ENCODE assay signal across 7 cellular contexts in the genomic region with DNA sequence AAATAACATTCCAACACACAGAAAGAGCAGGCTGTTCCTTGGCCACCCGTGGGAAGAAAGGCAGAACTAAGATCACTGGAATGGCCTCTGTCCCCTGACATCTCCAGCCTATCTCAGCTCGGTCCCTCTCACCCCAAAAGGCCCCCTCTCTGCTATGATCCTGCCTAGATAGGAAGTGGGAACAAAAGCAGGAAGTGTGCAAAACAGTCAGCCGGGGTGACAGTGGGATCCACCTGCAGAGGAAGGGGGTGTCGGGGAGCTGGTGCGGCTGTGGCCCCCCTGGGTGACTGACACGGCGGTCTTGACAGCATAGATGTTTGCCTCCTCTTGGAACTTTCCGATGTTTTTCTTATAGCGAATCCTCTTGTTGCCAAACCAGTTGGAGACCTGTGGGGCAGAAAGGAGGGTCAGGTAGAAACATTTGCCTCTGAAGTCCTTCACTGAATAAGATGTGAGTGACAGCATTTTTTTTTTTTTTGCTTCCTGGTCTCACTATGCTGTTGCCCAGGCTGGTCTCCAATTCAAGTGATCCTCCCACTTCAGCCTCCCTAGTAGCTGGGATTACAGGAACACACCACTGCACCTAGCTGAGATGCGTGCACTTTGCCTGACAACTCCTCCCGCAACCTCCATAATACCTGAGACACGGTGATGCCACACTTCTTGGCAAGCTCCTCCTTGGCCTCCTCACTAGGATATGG. TPM values are rescaled to one million over a fixed set of nuclear protein-coding genes. Genes with fewer than 3 reads are reported as not detected.
DNase-seq lines count a peak whose midpoint lies in the region; ATAC-seq, FAIRE-seq and TF ChIP-seq lines count a peak whose summit lies in the region.
"Had no signal": no experiment of that assay in that cellular context is flagged by ENCODE, and none has a peak within 500 bp of the region (broad histone marks: within the 10 kb centered on the region; RNA-seq: fewer than 3 reads in every experiment).

No MANE protein-coding gene starts in this region.

- no peak for TF ChIP-seq POLR2A in prostate gland (IDR thresholded peaks at IDR 0.05)

- H3K36me3 ChIP-seq in astrocyte (ENCODE audit: insufficient read depth, low read length), result peaks cover 18% of the 10 kb centered on the region
- H3K36me3 ChIP-seq in prostate gland, result peaks cover 0 to 5% of the 10 kb centered on the region in 2 donors

- H3K36me3 Mint-ChIP-seq in IgD-negative memory B cell (peaks cover 3% of the 10 kb centered on the region), astrocyte (ENCODE audit: low read depth, unreplicated experiment) (peaks cover 20% of the 10 kb centered on the region)

- H3K9me3 Mint-ChIP-seq in IgD-negative memory B cell (no peaks in the 10 kb centered on the region), astrocyte (ENCODE audit: unreplicated experiment) (no peaks in the 10 kb centered on the region)

- H3K27me3 Mint-ChIP-seq in IgD-negative memory B cell (no peaks in the 10 kb centered on the region), astrocyte (ENCODE audit: low read depth, unreplicated experiment) (no peaks in the 10 kb centered on the region)

- H3K4me1 ChIP-seq in astrocyte (ENCODE audit: insufficient read depth, low read length) (peaks cover 21% of the 10 kb centered on the region), prostate gland (replicated peaks) (no peaks in the 10 kb centered on the region)

- H3K9me3 ChIP-seq in astrocyte (ENCODE audit: insufficient read depth, low read depth, low read length) (no peaks in the 10 kb centered on the region), prostate gland (no peaks in the 10 kb centered on the region)

- H3K27me3 ChIP-seq in astrocyte (ENCODE audit: insufficient read depth, low read length) (no peaks in the 10 kb centered on the region), prostate gland (replicated peaks; ENCODE audit: insufficient read depth) (no peaks in the 10 kb centered on the region)

- peaks cover 38% of the 10 kb centered on the region for H3K79me2 ChIP-seq in astrocyte (ENCODE audit: insufficient read depth, low read length)

- H3K4me1 Mint-ChIP-seq in IgD-negative memory B cell (peaks cover 24 to 31% (median 27%) of the 10 kb centered on the region in 3 donors), astrocyte (ENCODE audit: low read depth, unreplicated experiment) (peaks cover 30% of the 10 kb centered on the region)

- H3K9ac ChIP-seq in astrocyte (ENCODE audit: low read length), result no peak overlapping the region

- H4K20me1 ChIP-seq in astrocyte (ENCODE audit: insufficient read depth, low read length), result no peaks in the 10 kb centered on the region

- H3K4me3 ChIP-seq in astrocyte (ENCODE audit: insufficient read depth, low read depth, low read length) (no peak overlapping the region), prostate gland (no peak overlapping the region)

- TF ChIP-seq CTCF in astrocyte (IDR thresholded peaks at IDR 0.05; ENCODE audit: insufficient read depth, low read depth, low read length), result no peak
- TF ChIP-seq CTCF in prostate gland (IDR thresholded peaks at IDR 0.05), result no peak

- no peak overlapping the region for H3K27ac ChIP-seq in astrocyte (ENCODE audit: low read depth, low read length)
- peak overlapping the region; percentile 48 to 98 for H3K27ac ChIP-seq in prostate gland

- H3K4me3 Mint-ChIP-seq in IgD-negative memory B cell (peak overlapping the region; percentile 30 to 93 (median 84)), astrocyte (ENCODE audit: unreplicated experiment) (peak overlapping the region; percentile 69)

- H3K27ac Mint-ChIP-seq in IgD-negative memory B cell (peak overlapping the region; percentile 93 to 98 (median 96)), astrocyte (ENCODE audit: unreplicated experiment) (no peak overlapping the region)

- no peak overlapping the region for H2AFZ ChIP-seq in astrocyte (ENCODE audit: low read depth, low read length)

- no peak for FAIRE-seq in astrocyte (lab: Jason Lieb, UNC)

- H3K4me2 ChIP-seq in astrocyte (ENCODE audit: low read length), result peak overlapping the region; percentile 100

- ATAC-seq in HG02884 (IDR thresholded peaks at IDR 0.05; ENCODE audit: unreplicated experiment) (no peak), GM18517 (IDR thresholded peaks at IDR 0.05; ENCODE audit: unreplicated experiment) (no peak), HG03039 (IDR thresholded peaks at IDR 0.05; ENCODE audit: unreplicated experiment) (no peak)

- DNase-seq in astrocyte (ENCODE audit: low read depth), result no peak
- DNase-seq in prostate gland (ENCODE audit: low spot score), result no peak
- DNase-seq: NCI-H2171 had no signal

- 65% methylated on average over 12 of the region's 12 CpGs for WGBS in prostate gland

- intact Hi-C loops in prostate gland (cut with DNase I), result no loop called here

RNA-seq across cellular contexts. Expression of gene PBX2, which starts 2.8 kb away (rescaled TPM):
- polyA plus RNA-seq in IgD-negative memory B cell, result 3.3 TPM
- total RNA-seq in astrocyte, result 80.7 and 83.7 TPM in 2 replicates
- total RNA-seq in prostate gland, result 100 to 1,000 TPM in 1 of 2 donors, 10 to 100 TPM in 1; 61.5 to 102 TPM

RNA-seq across cellular contexts. Expression of gene AGER, which starts 3.1 kb away (rescaled TPM):
- 0.58 TPM for polyA plus RNA-seq in IgD-negative memory B cell
- total RNA-seq in astrocyte, result 7.5 and 9.9 TPM in 2 replicates
- total RNA-seq in prostate gland, result 1 to 10 TPM; 3.3 to 3.8 TPM

RNA-seq across cellular contexts. Expression of gene GPSM3, which starts 5.3 kb away (rescaled TPM):
- polyA plus RNA-seq in IgD-negative memory B cell, result 156 TPM
- total RNA-seq in astrocyte, result 9.6 and 10.2 TPM in 2 replicates
- 1 to 10 TPM; 5.1 to 5.9 TPM for total RNA-seq in prostate gland

RNA-seq across cellular contexts. Expression of gene RNF5, which starts 9.0 kb away (rescaled TPM):
- polyA plus RNA-seq in IgD-negative memory B cell, result 88.8 TPM
- 59.0 and 60.0 TPM in 2 replicates for total RNA-seq in astrocyte
- 100 to 1,000 TPM in 1 of 2 donors, 10 to 100 TPM in 1; 98.6 to 129 TPM for total RNA-seq in prostate gland

RNA-seq across cellular contexts. Expression of gene AGPAT1, which starts 11.3 kb away (rescaled TPM):
- 17.2 TPM for polyA plus RNA-seq in IgD-negative memory B cell
- total RNA-seq in astrocyte, result 94.8 and 98.1 TPM in 2 replicates
- 100 to 1,000 TPM in 1 of 2 donors, 10 to 100 TPM in 1; 52.6 to 113 TPM for total RNA-seq in prostate gland
